ENCODE assay signal across 9 cellular contexts in genomic region chr15:76309561-76310330, GRCh38. TPM values are rescaled to one million over a fixed set of nuclear protein-coding genes. Genes with fewer than 3 reads are reported as not detected.
DNase-seq lines count a peak whose midpoint lies in the region; ATAC-seq and TF ChIP-seq lines count a peak whose summit lies in the region.
"Had no signal": no experiment of that assay in that cellular context is flagged by ENCODE, and none has a peak within 500 bp of the region (broad histone marks: within the 10 kb centered on the region; RNA-seq: fewer than 3 reads in every experiment).

No MANE protein-coding gene starts in this region.

- H3K36me3 Mint-ChIP-seq in Caco-2 (ENCODE audit: insufficient read depth, unreplicated experiment) = peaks cover 22% of the 10 kb centered on the region

- ATAC-seq in GM18868 (IDR thresholded peaks at IDR 0.05; ENCODE audit: unreplicated experiment) = no peak
- no peak for ATAC-seq in HG03159 (IDR thresholded peaks at IDR 0.05; ENCODE audit: unreplicated experiment)

- H4K20me1 ChIP-seq in neural cell (ENCODE audit: insufficient read depth) = no peaks in the 10 kb centered on the region

- no peaks in the 10 kb centered on the region for H3K27me3 Mint-ChIP-seq in Caco-2 (ENCODE audit: insufficient read depth, unreplicated experiment)

- CTCF ChIA-PET in Caco-2 (lab: Charles Lee) = no interaction called here

- no peak for DNase-seq in Caco-2
- DNase-seq in LNCaP clone FGC (ENCODE audit: low read depth) = no peak
- DNase-seq in choroid plexus epithelial cell (ENCODE audit: low read depth) = peak; percentile 22
- no peak for DNase-seq in central memory CD4-positive, alpha-beta T cell
- no peak for DNase-seq in C1 segment of cervical spinal cord (lab: John Stamatoyannopoulos, UW)
- DNase-seq: NCI-H2029 treated with DMSO at 0.1 percent for 48 hours had no signal

- no peak for TF ChIP-seq RAD21 in neural cell (conservative IDR thresholded peaks at IDR 0.05)

- H3K79me2 ChIP-seq in neural cell (replicated peaks; ENCODE audit: insufficient read depth, low read length) = peaks cover 47% of the 10 kb centered on the region

- intact Hi-C loops in Caco-2 (cut with micrococcal nuclease; ENCODE audit: unreplicated experiment) = loop anchor here (2.0 kb wide), 1 partner anchor 27 kb away; the partner anchor contains the start of gene ISL2

- H3K4me1 ChIP-seq in Caco-2 = peaks cover 35% of the 10 kb centered on the region

- no peak overlapping the region for H3K27ac ChIP-seq in neural cell (ENCODE audit: low read length)

- peak overlapping the region; percentile 63 for H3K4me3 Mint-ChIP-seq in Caco-2 (ENCODE audit: unreplicated experiment)

- POLR2A ChIA-PET in Caco-2 (lab: Charles Lee) = interaction anchor here (0.6 kb wide), 2 partner anchors 36 to 46 kb away, joined by 3 to 9 read pairs; no protein-coding TSS in a partner anchor

- TF ChIP-seq EP300 in neural cell (conservative IDR thresholded peaks at IDR 0.05; ENCODE audit: poor library complexity, severe bottlenecking) = no peak

- H2AFZ ChIP-seq in neural cell (ENCODE audit: low read depth, low read length) = no peak overlapping the region

- no peak overlapping the region for H3K9ac ChIP-seq in neural cell (ENCODE audit: low read length)

- H3K27ac Mint-ChIP-seq in Caco-2 (ENCODE audit: unreplicated experiment) = peak overlapping the region; percentile 40

- BruUV-seq in Caco-2 (replicated peaks; lab: Mats Ljungman, UMichigan) = no TSS peak

- peaks cover 25% of the 10 kb centered on the region for H3K4me1 Mint-ChIP-seq in Caco-2 (ENCODE audit: low read depth, unreplicated experiment)

- H3K27me3 ChIP-seq in Caco-2 (replicated peaks; ENCODE audit: control insufficient read depth, insufficient read depth, low read length) (no peaks in the 10 kb centered on the region), neural cell (ENCODE audit: insufficient read depth, low read depth, low read length) (no peaks in the 10 kb centered on the region)

- H3K9me3 Mint-ChIP-seq in Caco-2 (ENCODE audit: unreplicated experiment) = no peaks in the 10 kb centered on the region

- H3K36me3 ChIP-seq in Caco-2 (ENCODE audit: control insufficient read depth, insufficient read depth, low read length) (no peaks in the 10 kb centered on the region), neural cell (ENCODE audit: insufficient read depth, low read length) (no peaks in the 10 kb centered on the region)

- TF ChIP-seq CTCF in Caco-2 (IDR thresholded peaks at IDR 0.05; ENCODE audit: insufficient read depth in 1 of 2, low read depth in 1 of 2, low read length in 1 of 2, severe bottlenecking in 1 of 2, unreplicated experiment in 1 of 2) = no peak
- no peak for TF ChIP-seq CTCF in LNCaP clone FGC (IDR thresholded peaks at IDR 0.05; ENCODE audit: control insufficient read depth, extremely low read depth, insufficient read depth)
- TF ChIP-seq CTCF in choroid plexus epithelial cell (conservative IDR thresholded peaks at IDR 0.05; ENCODE audit: low read depth, low read length) = no peak
- TF ChIP-seq CTCF in neural cell (IDR thresholded peaks at IDR 0.05; ENCODE audit: poor library complexity, severe bottlenecking) = no peak

- peak overlapping the region; percentile 86 for H3K4me2 ChIP-seq in neural cell (ENCODE audit: low read length)

- no peaks in the 10 kb centered on the region for H3F3A ChIP-seq in neural cell (ENCODE audit: insufficient read depth, low read length, poor library complexity, severe bottlenecking)

- H3K9me2 ChIP-seq in neural cell (ENCODE audit: insufficient read depth, low read length) = no peaks in the 10 kb centered on the region

- no peaks in the 10 kb centered on the region for H3K9me3 ChIP-seq in Caco-2
- H3K9me3 ChIP-seq in neural cell (ENCODE audit: low read length) = no peaks in the 10 kb centered on the region

- H3K4me3 ChIP-seq in Caco-2 (ENCODE audit: low read depth, low read length) (peak overlapping the region; percentile 75), LNCaP clone FGC (ENCODE audit: low read depth, low read length) (peak overlapping the region; percentile 81), choroid plexus epithelial cell (ENCODE audit: low read depth, low read length) (peak overlapping the region; percentile 33), neural cell (ENCODE audit: low read length) (peak overlapping the region; percentile 84)

TF ChIP-seq in neural cell, 6 proteins besides CTCF, POLR2A, EP300 and RAD21:
- no peak for TF ChIP-seq MXI1 (conservative IDR thresholded peaks at IDR 0.05; ENCODE audit: poor library complexity, severe bottlenecking)
- no peak for TF ChIP-seq POLR2AphosphoS5 (IDR thresholded peaks at IDR 0.05)
- no peak for TF ChIP-seq SMC3 (conservative IDR thresholded peaks at IDR 0.05; ENCODE audit: poor library complexity)
- TF ChIP-seq TAF1 (IDR thresholded peaks at IDR 0.05; ENCODE audit: low read depth) = no peak
- no peak for TF ChIP-seq EZH2 (IDR thresholded peaks at IDR 0.05; ENCODE audit: borderline replicate concordance, insufficient read depth, low read length, poor library complexity, severe bottlenecking)
- no peak for TF ChIP-seq REST (IDR thresholded peaks at IDR 0.05; ENCODE audit: borderline replicate concordance)

RNA-seq across cellular contexts. Expression of gene ETFA, which starts 1.5 kb away (rescaled TPM):
- total RNA-seq in Caco-2 (2022) = 241 and 260 TPM in 2 replicates
- polyA plus RNA-seq in neural cell = 145 and 147 TPM in 2 replicates
- 89.4 and 93.5 TPM in 2 replicates for polyA minus RNA-seq in neural cell

RNA-seq across cellular contexts. Expression of gene ISL2, which starts 26.8 kb away (rescaled TPM):
- 11.0 TPM in 2 replicates for total RNA-seq in Caco-2 (2022)
- polyA plus RNA-seq in neural cell = not detected in 2 replicates
- not detected in 2 replicates for polyA minus RNA-seq in neural cell

Comparison
In these comparisons a context has a peak if more than half of its experiments do, and no peak if none do; other contexts are left out.
1. H3K4me3 ChIP-seq: peak in every context shown above with its lines; median percentile 84 in neural cell; 81 in LNCaP clone FGC; 75 in Caco-2; 33 in choroid plexus epithelial cell.